15 cellular contexts compared by ENCODE assay signal in genomic region chr2:168233726-168234406, GRCh38. TPM values are rescaled to one million over a fixed set of nuclear protein-coding genes. Genes with fewer than 3 reads are reported as not detected.
A peak's percentile ranks its signal among the peaks of the same experiment; 100 is the strongest.
DNase-seq lines count a peak whose midpoint lies in the region; ATAC-seq and TF ChIP-seq lines count a peak whose summit lies in the region.
"Had no signal": no experiment of that assay in that cellular context is flagged by ENCODE, and none has a peak within 500 bp of the region (broad histone marks: within the 10 kb centered on the region; RNA-seq: fewer than 3 reads in every experiment).

No MANE protein-coding gene starts in this region.

- no peaks in the 10 kb centered on the region for H3K4me1 ChIP-seq in colonic mucosa
- H3K4me1 ChIP-seq: Caco-2, pancreas had no signal

- TF ChIP-seq CTCF in colonic mucosa (IDR thresholded peaks at IDR 0.05) = no peak
- no peak for TF ChIP-seq CTCF in progenitor cell of endocrine pancreas (IDR thresholded peaks at IDR 0.05; ENCODE audit: unreplicated experiment)

- H3K27ac Mint-ChIP-seq in activated T-cell treated with anti-CD3 and anti-CD28 coated beads, Interleukin-2, amount 50 U/mL, for 24 hours = peak overlapping the region; percentile 90
- H3K27ac Mint-ChIP-seq in activated CD8-positive, alpha-beta T cell treated with anti-CD3 and anti-CD28 coated beads, Interleukin-2, amount 10 ng/mL, durations not matched to agents 7 days and 5 days = no peak overlapping the region
- H3K27ac Mint-ChIP-seq in stimulated activated naive CD8-positive, alpha-beta T cell treated with anti-CD3 and anti-CD28 coated beads, Interleukin-15, Interleukin-2, amounts not matched to agents 100 ng/mL and 50 ng/mL, for 24 hours = peak overlapping the region; percentile 70
- H3K27ac Mint-ChIP-seq in progenitor cell of endocrine pancreas = no peak overlapping the region

- peaks cover 56% of the 10 kb centered on the region for H3K4me1 Mint-ChIP-seq in activated T-cell treated with anti-CD3 and anti-CD28 coated beads, Interleukin-2, amount 50 U/mL, for 24 hours (ENCODE audit: low read depth)
- H3K4me1 Mint-ChIP-seq in activated CD8-positive, alpha-beta T cell treated with anti-CD3 and anti-CD28 coated beads, Interleukin-2, amount 10 ng/mL, durations not matched to agents 7 days and 5 days (ENCODE audit: low read depth) = peaks cover 23% of the 10 kb centered on the region
- peaks cover 38% of the 10 kb centered on the region for H3K4me1 Mint-ChIP-seq in stimulated activated naive CD8-positive, alpha-beta T cell treated with anti-CD3 and anti-CD28 coated beads, Interleukin-15, Interleukin-2, amounts not matched to agents 100 ng/mL and 50 ng/mL, for 24 hours (ENCODE audit: low read depth)
- H3K4me1 Mint-ChIP-seq in progenitor cell of endocrine pancreas (ENCODE audit: low read depth) = no peaks in the 10 kb centered on the region

- ATAC-seq in activated CD8-positive, alpha-beta T cell treated with anti-CD3 and anti-CD28 coated beads, Interleukin-2, amount 10 ng/mL, durations not matched to agents 7 days and 5 days = peak; percentile 11
- ATAC-seq: pancreas had no signal

- intact Hi-C loops in colonic mucosa (cut with DNase I) = no loop called here

- POLR2A ChIA-PET in activated CD8-positive, alpha-beta T cell treated with anti-CD3 and anti-CD28 coated beads, Interleukin-2, amount 10 ng/mL, durations not matched to agents 7 days and 5 days (lab: Charles Lee) = no interaction called here

- H3K4me3 Mint-ChIP-seq in activated T-cell treated with anti-CD3 and anti-CD28 coated beads, Interleukin-2, amount 50 U/mL, for 24 hours = peak overlapping the region; percentile 29
- H3K4me3 Mint-ChIP-seq in activated CD8-positive, alpha-beta T cell treated with anti-CD3 and anti-CD28 coated beads, Interleukin-2, amount 10 ng/mL, durations not matched to agents 7 days and 5 days = no peak overlapping the region
- H3K4me3 Mint-ChIP-seq in stimulated activated naive CD8-positive, alpha-beta T cell treated with anti-CD3 and anti-CD28 coated beads, Interleukin-15, Interleukin-2, amounts not matched to agents 100 ng/mL and 50 ng/mL, for 24 hours = peak overlapping the region; percentile 39
- no peak overlapping the region for H3K4me3 Mint-ChIP-seq in progenitor cell of endocrine pancreas (ENCODE audit: low read depth)

- H3K9me3 ChIP-seq in colonic mucosa = no peaks in the 10 kb centered on the region
- H3K9me3 ChIP-seq: Caco-2, pancreas had no signal

- H3K27me3 ChIP-seq in colonic mucosa = no peaks in the 10 kb centered on the region
- H3K27me3 ChIP-seq: pancreas had no signal

- no peaks in the 10 kb centered on the region for H3K27me3 Mint-ChIP-seq in activated T-cell treated with anti-CD3 and anti-CD28 coated beads, Interleukin-2, amount 50 U/mL, for 24 hours
- H3K27me3 Mint-ChIP-seq in activated CD8-positive, alpha-beta T cell treated with anti-CD3 and anti-CD28 coated beads, Interleukin-2, amount 10 ng/mL, durations not matched to agents 7 days and 5 days (ENCODE audit: low read depth) = no peaks in the 10 kb centered on the region
- H3K27me3 Mint-ChIP-seq in stimulated activated naive CD8-positive, alpha-beta T cell treated with anti-CD3 and anti-CD28 coated beads, Interleukin-15, Interleukin-2, amounts not matched to agents 100 ng/mL and 50 ng/mL, for 24 hours = no peaks in the 10 kb centered on the region
- no peaks in the 10 kb centered on the region for H3K27me3 Mint-ChIP-seq in progenitor cell of endocrine pancreas

- H3K27ac ChIP-seq in colonic mucosa = no peak overlapping the region
- H3K27ac ChIP-seq: pancreas had no signal

- H3K36me3 Mint-ChIP-seq in activated T-cell treated with anti-CD3 and anti-CD28 coated beads, Interleukin-2, amount 50 U/mL, for 24 hours (ENCODE audit: low read depth) = peaks cover 68% of the 10 kb centered on the region
- H3K36me3 Mint-ChIP-seq in activated CD8-positive, alpha-beta T cell treated with anti-CD3 and anti-CD28 coated beads, Interleukin-2, amount 10 ng/mL, durations not matched to agents 7 days and 5 days (ENCODE audit: low read depth) = peaks cover 43% of the 10 kb centered on the region
- peaks cover 39% of the 10 kb centered on the region for H3K36me3 Mint-ChIP-seq in stimulated activated naive CD8-positive, alpha-beta T cell treated with anti-CD3 and anti-CD28 coated beads, Interleukin-15, Interleukin-2, amounts not matched to agents 100 ng/mL and 50 ng/mL, for 24 hours (ENCODE audit: low read depth)
- peaks cover 16% of the 10 kb centered on the region for H3K36me3 Mint-ChIP-seq in progenitor cell of endocrine pancreas (ENCODE audit: insufficient read depth)

- no peak overlapping the region for H3K9ac ChIP-seq in colonic mucosa (ENCODE audit: low read depth in 2 of 2, low read length in 2 of 2)

- H3K4me3 ChIP-seq in colonic mucosa = no peak overlapping the region
- H3K4me3 ChIP-seq: pancreas had no signal

- no peaks in the 10 kb centered on the region for H3K36me3 ChIP-seq in colonic mucosa
- H3K36me3 ChIP-seq: pancreas had no signal

- CTCF ChIA-PET in activated CD8-positive, alpha-beta T cell treated with anti-CD3 and anti-CD28 coated beads, Interleukin-2, amount 10 ng/mL, durations not matched to agents 7 days and 5 days (lab: Charles Lee) = no interaction called here

- H3K9me3 Mint-ChIP-seq in activated T-cell treated with anti-CD3 and anti-CD28 coated beads, Interleukin-2, amount 50 U/mL, for 24 hours = peaks cover 7% of the 10 kb centered on the region
- no peaks in the 10 kb centered on the region for H3K9me3 Mint-ChIP-seq in activated CD8-positive, alpha-beta T cell treated with anti-CD3 and anti-CD28 coated beads, Interleukin-2, amount 10 ng/mL, durations not matched to agents 7 days and 5 days (ENCODE audit: insufficient read depth)
- peaks cover 6% of the 10 kb centered on the region for H3K9me3 Mint-ChIP-seq in stimulated activated naive CD8-positive, alpha-beta T cell treated with anti-CD3 and anti-CD28 coated beads, Interleukin-15, Interleukin-2, amounts not matched to agents 100 ng/mL and 50 ng/mL, for 24 hours
- peaks cover 4% of the 10 kb centered on the region for H3K9me3 Mint-ChIP-seq in progenitor cell of endocrine pancreas (ENCODE audit: low read depth)

- no peak for DNase-seq in activated T-cell treated with anti-CD3 and anti-CD28 coated beads, Interleukin-2, amount 50 U/mL, for 24 hours
- DNase-seq in activated T-cell treated with anti-CD3 and anti-CD28 coated beads for 4 hours (no peak), fibroblast of peridontal ligament (ENCODE audit: extremely low read depth) (peak; percentile 45), SIG-M5 (lab: John Stamatoyannopoulos, UW) (no peak), colonic mucosa (no peak), progenitor cell of endocrine pancreas (ENCODE audit: low spot score, unreplicated experiment) (no peak)
- no peak for DNase-seq in activated CD8-positive, alpha-beta T cell treated with anti-CD3 and anti-CD28 coated beads, Interleukin-2, amount 10 ng/mL, durations not matched to agents 7 days and 5 days
- DNase-seq: ACHN, Caco-2, cortex of kidney, erythroblast, Kasumi-1, NCI-H510A, pancreas had no signal

RNA-seq across cellular contexts. Expression of gene STK39, which starts 13.5 kb away (rescaled TPM):
- 10 to 100 TPM; 33.4 to 34.8 TPM for total RNA-seq in activated CD8-positive, alpha-beta T cell treated with anti-CD3 and anti-CD28 coated beads, Interleukin-2, amount 10 ng/mL, durations not matched to agents 7 days and 5 days
- total RNA-seq in colonic mucosa = 10 to 100 TPM; 35.9 to 41.2 TPM
- total RNA-seq in progenitor cell of endocrine pancreas = 21.1 and 22.9 TPM in 2 replicates

Comparison
In these comparisons a context has a peak if more than half of its experiments do, and no peak if none do; other contexts are left out.
1. H3K27ac Mint-ChIP-seq: peak in activated T-cell treated with anti-CD3 and anti-CD28 coated beads, Interleukin-2, amount 50 U/mL, for 24 hours (single experiment) and stimulated activated naive CD8-positive, alpha-beta T cell treated with anti-CD3 and anti-CD28 coated beads, Interleukin-15, Interleukin-2, amounts not matched to agents 100 ng/mL and 50 ng/mL, for 24 hours (single experiment); none in activated CD8-positive, alpha-beta T cell treated with anti-CD3 and anti-CD28 coated beads, Interleukin-2, amount 10 ng/mL, durations not matched to agents 7 days and 5 days (single experiment) and progenitor cell of endocrine pancreas (single experiment).
2. H3K4me3 Mint-ChIP-seq: peak in activated T-cell treated with anti-CD3 and anti-CD28 coated beads, Interleukin-2, amount 50 U/mL, for 24 hours (single experiment) and stimulated activated naive CD8-positive, alpha-beta T cell treated with anti-CD3 and anti-CD28 coated beads, Interleukin-15, Interleukin-2, amounts not matched to agents 100 ng/mL and 50 ng/mL, for 24 hours (single experiment); none in activated CD8-positive, alpha-beta T cell treated with anti-CD3 and anti-CD28 coated beads, Interleukin-2, amount 10 ng/mL, durations not matched to agents 7 days and 5 days (single experiment) and progenitor cell of endocrine pancreas (single experiment).